In the genomic region with DNA sequence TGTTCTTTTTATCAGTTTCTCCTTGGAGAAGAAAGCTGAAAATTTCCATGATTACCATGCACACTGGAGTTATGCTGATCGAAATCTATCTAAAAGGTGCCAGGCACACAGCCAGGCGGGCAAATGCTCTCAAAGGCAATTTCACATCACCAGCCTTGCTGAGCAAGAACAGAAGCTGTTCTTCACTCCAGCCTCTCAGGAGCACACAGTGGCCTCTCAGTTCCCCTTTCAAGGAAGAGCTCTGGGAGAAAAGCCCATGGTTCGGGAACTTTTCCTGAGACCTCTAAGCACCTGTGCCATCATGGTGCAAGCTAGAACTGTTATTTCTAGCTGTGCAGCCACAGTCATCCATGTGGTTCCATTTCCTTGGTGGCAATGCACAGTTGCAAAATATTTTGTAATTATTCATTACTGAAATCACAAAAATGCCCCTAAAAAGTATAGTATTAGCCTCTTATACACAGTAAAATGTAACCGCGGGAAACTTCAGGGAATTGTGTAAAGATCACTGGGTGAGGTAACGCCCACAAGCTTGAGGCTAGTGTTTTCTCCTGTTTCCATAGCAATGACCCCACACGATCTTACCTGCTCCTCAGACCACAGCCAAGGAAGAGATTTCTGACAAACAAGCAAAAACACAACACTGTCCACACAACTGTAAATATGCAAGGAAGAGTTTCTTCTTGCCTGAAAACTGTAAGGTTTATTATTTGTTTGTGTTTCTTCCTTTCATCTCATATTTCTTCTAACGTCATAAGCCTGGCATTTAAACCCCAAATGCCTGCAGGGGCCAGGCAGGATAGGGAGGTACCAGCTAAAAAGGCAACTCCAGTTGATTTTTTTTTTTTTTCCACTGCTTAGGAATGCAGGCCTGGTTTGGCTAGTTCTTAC, we compare ENCODE assay signal across 1 cellular context.
A peak's percentile ranks its signal among the peaks of the same experiment; 100 is the strongest.
TF ChIP-seq lines count a peak whose summit lies in the region.

No MANE protein-coding gene starts in this region.

TF ChIP-seq in GM12878, 131 proteins besides CTCF, POLR2A, EP300 and RAD21 (continued from another document and continues in another):
- TF ChIP-seq, protein P1, sequence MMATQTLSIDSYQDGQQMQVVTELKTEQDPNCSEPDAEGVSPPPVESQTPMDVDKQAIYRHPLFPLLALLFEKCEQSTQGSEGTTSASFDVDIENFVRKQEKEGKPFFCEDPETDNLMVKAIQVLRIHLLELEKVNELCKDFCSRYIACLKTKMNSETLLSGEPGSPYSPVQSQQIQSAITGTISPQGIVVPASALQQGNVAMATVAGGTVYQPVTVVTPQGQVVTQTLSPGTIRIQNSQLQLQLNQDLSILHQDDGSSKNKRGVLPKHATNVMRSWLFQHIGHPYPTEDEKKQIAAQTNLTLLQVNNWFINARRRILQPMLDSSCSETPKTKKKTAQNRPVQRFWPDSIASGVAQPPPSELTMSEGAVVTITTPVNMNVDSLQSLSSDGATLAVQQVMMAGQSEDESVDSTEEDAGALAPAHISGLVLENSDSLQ (IDR thresholded peaks at IDR 0.05): no peak
- TF ChIP-seq POLR2AphosphoS2 (IDR thresholded peaks at IDR 0.05; ENCODE audit: low read depth, low read length): no peak
- 0 out of 2 replicates have a peak, but pooled peaks have one; percentile 13 for TF ChIP-seq TCF12 (IDR thresholded peaks at IDR 0.05; ENCODE audit: low read depth, low read length)
- no peak for TF ChIP-seq MTA3 (IDR thresholded peaks at IDR 0.05; ENCODE audit: borderline replicate concordance, low read length)
- TF ChIP-seq JUNB (IDR thresholded peaks at IDR 0.05): peak; percentile 38; the same call in 1 of the 2 replicates
- no peak for TF ChIP-seq MYC (IDR thresholded peaks at IDR 0.05; ENCODE audit: insufficient read depth, insufficient read length, insufficient replicate concordance, low read length, severe bottlenecking)
- TF ChIP-seq POLR2AphosphoS5 (IDR thresholded peaks at IDR 0.05; ENCODE audit: low read length): no peak
- TF ChIP-seq MEF2A (IDR thresholded peaks at IDR 0.05; ENCODE audit: insufficient read depth, low read depth, low read length): no peak
- TF ChIP-seq EZH2 (IDR thresholded peaks at IDR 0.05; ENCODE audit: borderline replicate concordance, control insufficient read depth, low read depth, low read length): no peak
- TF ChIP-seq, protein P2, sequence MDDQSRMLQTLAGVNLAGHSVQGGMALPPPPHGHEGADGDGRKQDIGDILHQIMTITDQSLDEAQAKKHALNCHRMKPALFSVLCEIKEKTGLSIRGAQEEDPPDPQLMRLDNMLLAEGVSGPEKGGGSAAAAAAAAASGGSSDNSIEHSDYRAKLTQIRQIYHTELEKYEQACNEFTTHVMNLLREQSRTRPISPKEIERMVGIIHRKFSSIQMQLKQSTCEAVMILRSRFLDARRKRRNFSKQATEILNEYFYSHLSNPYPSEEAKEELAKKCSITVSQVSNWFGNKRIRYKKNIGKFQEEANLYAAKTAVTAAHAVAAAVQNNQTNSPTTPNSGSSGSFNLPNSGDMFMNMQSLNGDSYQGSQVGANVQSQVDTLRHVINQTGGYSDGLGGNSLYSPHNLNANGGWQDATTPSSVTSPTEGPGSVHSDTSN (IDR thresholded peaks at IDR 0.05; ENCODE audit: insufficient replicate concordance, low read depth, low read length): no peak
- TF ChIP-seq RCOR1 (conservative IDR thresholded peaks at IDR 0.05; ENCODE audit: low read depth, low read length): no peak
- TF ChIP-seq ZNF217 (IDR thresholded peaks at IDR 0.05): no peak
- no peak for TF ChIP-seq ZNF207 (IDR thresholded peaks at IDR 0.05; ENCODE audit: borderline replicate concordance)
- no peak for TF ChIP-seq STAT1 (conservative IDR thresholded peaks at IDR 0.05)
- TF ChIP-seq, protein P3, sequence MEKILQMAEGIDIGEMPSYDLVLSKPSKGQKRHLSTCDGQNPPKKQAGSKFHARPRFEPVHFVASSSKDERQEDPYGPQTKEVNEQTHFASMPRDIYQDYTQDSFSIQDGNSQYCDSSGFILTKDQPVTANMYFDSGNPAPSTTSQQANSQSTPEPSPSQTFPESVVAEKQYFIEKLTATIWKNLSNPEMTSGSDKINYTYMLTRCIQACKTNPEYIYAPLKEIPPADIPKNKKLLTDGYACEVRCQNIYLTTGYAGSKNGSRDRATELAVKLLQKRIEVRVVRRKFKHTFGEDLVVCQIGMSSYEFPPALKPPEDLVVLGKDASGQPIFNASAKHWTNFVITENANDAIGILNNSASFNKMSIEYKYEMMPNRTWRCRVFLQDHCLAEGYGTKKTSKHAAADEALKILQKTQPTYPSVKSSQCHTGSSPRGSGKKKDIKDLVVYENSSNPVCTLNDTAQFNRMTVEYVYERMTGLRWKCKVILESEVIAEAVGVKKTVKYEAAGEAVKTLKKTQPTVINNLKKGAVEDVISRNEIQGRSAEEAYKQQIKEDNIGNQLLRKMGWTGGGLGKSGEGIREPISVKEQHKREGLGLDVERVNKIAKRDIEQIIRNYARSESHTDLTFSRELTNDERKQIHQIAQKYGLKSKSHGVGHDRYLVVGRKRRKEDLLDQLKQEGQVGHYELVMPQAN (conservative IDR thresholded peaks at IDR 0.05): no peak
- no peak; the same call in 1 of the 2 replicates for TF ChIP-seq RFX5 (IDR thresholded peaks at IDR 0.05; ENCODE audit: low read depth, low read length)
- TF ChIP-seq, protein P4, sequence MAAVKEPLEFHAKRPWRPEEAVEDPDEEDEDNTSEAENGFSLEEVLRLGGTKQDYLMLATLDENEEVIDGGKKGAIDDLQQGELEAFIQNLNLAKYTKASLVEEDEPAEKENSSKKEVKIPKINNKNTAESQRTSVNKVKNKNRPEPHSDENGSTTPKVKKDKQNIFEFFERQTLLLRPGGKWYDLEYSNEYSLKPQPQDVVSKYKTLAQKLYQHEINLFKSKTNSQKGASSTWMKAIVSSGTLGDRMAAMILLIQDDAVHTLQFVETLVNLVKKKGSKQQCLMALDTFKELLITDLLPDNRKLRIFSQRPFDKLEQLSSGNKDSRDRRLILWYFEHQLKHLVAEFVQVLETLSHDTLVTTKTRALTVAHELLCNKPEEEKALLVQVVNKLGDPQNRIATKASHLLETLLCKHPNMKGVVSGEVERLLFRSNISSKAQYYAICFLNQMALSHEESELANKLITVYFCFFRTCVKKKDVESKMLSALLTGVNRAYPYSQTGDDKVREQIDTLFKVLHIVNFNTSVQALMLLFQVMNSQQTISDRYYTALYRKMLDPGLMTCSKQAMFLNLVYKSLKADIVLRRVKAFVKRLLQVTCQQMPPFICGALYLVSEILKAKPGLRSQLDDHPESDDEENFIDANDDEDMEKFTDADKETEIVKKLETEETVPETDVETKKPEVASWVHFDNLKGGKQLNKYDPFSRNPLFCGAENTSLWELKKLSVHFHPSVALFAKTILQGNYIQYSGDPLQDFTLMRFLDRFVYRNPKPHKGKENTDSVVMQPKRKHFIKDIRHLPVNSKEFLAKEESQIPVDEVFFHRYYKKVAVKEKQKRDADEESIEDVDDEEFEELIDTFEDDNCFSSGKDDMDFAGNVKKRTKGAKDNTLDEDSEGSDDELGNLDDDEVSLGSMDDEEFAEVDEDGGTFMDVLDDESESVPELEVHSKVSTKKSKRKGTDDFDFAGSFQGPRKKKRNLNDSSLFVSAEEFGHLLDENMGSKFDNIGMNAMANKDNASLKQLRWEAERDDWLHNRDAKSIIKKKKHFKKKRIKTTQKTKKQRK (IDR thresholded peaks at IDR 0.05; ENCODE audit: low read depth, low read length): no peak
- no peak for TF ChIP-seq TCF7 (IDR thresholded peaks at IDR 0.05; ENCODE audit: borderline replicate concordance)
- no peak for TF ChIP-seq PAX8 (IDR thresholded peaks at IDR 0.05)
- no peak for TF ChIP-seq POU2F2 (IDR thresholded peaks at IDR 0.05; ENCODE audit: borderline replicate concordance, low read depth, low read length)
- TF ChIP-seq SMC3 (IDR thresholded peaks at IDR 0.05; ENCODE audit: borderline replicate concordance, low read length): no peak
- TF ChIP-seq SUPT20H (IDR thresholded peaks at IDR 0.05; ENCODE audit: borderline replicate concordance, control insufficient read depth, low read depth, low read length): no peak
- TF ChIP-seq BHLHE40 (IDR thresholded peaks at IDR 0.05; ENCODE audit: borderline replicate concordance in 1 of 2, low read depth in 2 of 2, low read length in 1 of 2): peak in 1 of 2 experiments; percentile 6; a peak in 1 of 4 replicates
- TF ChIP-seq NR2C1 (IDR thresholded peaks at IDR 0.05): peak; percentile 40; the same call in 1 of the 2 replicates
- TF ChIP-seq KLF5 (IDR thresholded peaks at IDR 0.05; ENCODE audit: partially characterized antibody): no peak
- TF ChIP-seq USF2 (IDR thresholded peaks at IDR 0.05; ENCODE audit: borderline replicate concordance, low read depth, low read length): no peak
- TF ChIP-seq YBX1 (IDR thresholded peaks at IDR 0.05): no peak
- no peak for TF ChIP-seq HDAC2 (IDR thresholded peaks at IDR 0.05)
- no peak for TF ChIP-seq LARP7 (IDR thresholded peaks at IDR 0.05)
- no peak for TF ChIP-seq PRDM15 (CRISPR knock-in tag; IDR thresholded peaks at IDR 0.05)
- no peak for TF ChIP-seq ZSCAN29 (IDR thresholded peaks at IDR 0.05)
- TF ChIP-seq SMAD1 (IDR thresholded peaks at IDR 0.05; ENCODE audit: low read depth, partially characterized antibody): no peak
- TF ChIP-seq RELA (IDR thresholded peaks at IDR 0.05; ENCODE audit: borderline replicate concordance, partially characterized antibody): no peak
- peak; percentile 96 for TF ChIP-seq EED (IDR thresholded peaks at IDR 0.05; ENCODE audit: low read depth)
- no peak for TF ChIP-seq ZBED1 (IDR thresholded peaks at IDR 0.05; ENCODE audit: borderline replicate concordance)
- TF ChIP-seq FOXK2 (IDR thresholded peaks at IDR 0.05): no peak
- TF ChIP-seq, protein P5, sequence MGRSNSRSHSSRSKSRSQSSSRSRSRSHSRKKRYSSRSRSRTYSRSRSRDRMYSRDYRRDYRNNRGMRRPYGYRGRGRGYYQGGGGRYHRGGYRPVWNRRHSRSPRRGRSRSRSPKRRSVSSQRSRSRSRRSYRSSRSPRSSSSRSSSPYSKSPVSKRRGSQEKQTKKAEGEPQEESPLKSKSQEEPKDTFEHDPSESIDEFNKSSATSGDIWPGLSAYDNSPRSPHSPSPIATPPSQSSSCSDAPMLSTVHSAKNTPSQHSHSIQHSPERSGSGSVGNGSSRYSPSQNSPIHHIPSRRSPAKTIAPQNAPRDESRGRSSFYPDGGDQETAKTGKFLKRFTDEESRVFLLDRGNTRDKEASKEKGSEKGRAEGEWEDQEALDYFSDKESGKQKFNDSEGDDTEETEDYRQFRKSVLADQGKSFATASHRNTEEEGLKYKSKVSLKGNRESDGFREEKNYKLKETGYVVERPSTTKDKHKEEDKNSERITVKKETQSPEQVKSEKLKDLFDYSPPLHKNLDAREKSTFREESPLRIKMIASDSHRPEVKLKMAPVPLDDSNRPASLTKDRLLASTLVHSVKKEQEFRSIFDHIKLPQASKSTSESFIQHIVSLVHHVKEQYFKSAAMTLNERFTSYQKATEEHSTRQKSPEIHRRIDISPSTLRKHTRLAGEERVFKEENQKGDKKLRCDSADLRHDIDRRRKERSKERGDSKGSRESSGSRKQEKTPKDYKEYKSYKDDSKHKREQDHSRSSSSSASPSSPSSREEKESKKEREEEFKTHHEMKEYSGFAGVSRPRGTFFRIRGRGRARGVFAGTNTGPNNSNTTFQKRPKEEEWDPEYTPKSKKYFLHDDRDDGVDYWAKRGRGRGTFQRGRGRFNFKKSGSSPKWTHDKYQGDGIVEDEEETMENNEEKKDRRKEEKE (IDR thresholded peaks at IDR 0.05): no peak
- peak; percentile 83 for TF ChIP-seq IRF4 (IDR thresholded peaks at IDR 0.05; ENCODE audit: low read depth, low read length)
- TF ChIP-seq FOXM1 (IDR thresholded peaks at IDR 0.05; ENCODE audit: low read depth, low read length): no peak
- TF ChIP-seq IKZF1 (conservative IDR thresholded peaks at IDR 0.05): peak; percentile 91
- TF ChIP-seq MTA2 (IDR thresholded peaks at IDR 0.05; ENCODE audit: low read depth): no peak; the same call in 1 of the 2 replicates
